In genomic region chr19:46731584-46731983, GRCh38 we compare ENCODE assay signal across 5 cellular contexts. TPM values are rescaled to one million over a fixed set of nuclear protein-coding genes. Genes with fewer than 3 reads are reported as not detected.
A peak's percentile ranks its signal among the peaks of the same experiment; 100 is the strongest.
DNase-seq lines count a peak whose midpoint lies in the region; ATAC-seq lines count a peak whose summit lies in the region.
"Had no signal": no experiment of that assay in that cellular context is flagged by ENCODE, and none has a peak within 500 bp of the region (broad histone marks: within the 10 kb centered on the region; RNA-seq: fewer than 3 reads in every experiment).

No MANE protein-coding gene starts in this region.

- H3K27me3 Mint-ChIP-seq in activated naive CD4-positive, alpha-beta T cell treated with anti-CD3 and anti-CD28 coated beads for 36 hours (ENCODE audit: low read depth) = no peaks in the 10 kb centered on the region
- no peaks in the 10 kb centered on the region for H3K27me3 Mint-ChIP-seq in stimulated activated memory B cell treated with anti-CD40 and anti-IgM and Interleukin-4, amounts not matched to agents 10 μg/mL and 1 μg/mL and 100 μg/mL, for 72 hours

- DNase-seq in activated naive CD4-positive, alpha-beta T cell treated with anti-CD3 and anti-CD28 coated beads for 36 hours = no peak
- no peak for DNase-seq in activated naive CD4-positive, alpha-beta T cell (lab: John Stamatoyannopoulos, UW)
- DNase-seq in C1 segment of cervical spinal cord (lab: John Stamatoyannopoulos, UW) = no peak
- DNase-seq: activated CD4-positive, CD25-positive, alpha-beta regulatory T cell treated with anti-CD3 and anti-CD28 coated beads, Interleukin-2, amount 50 U/mL, for 72 hours had no signal

- CTCF ChIA-PET in activated naive CD4-positive, alpha-beta T cell treated with anti-CD3 and anti-CD28 coated beads for 36 hours (lab: Charles Lee) = interaction anchor here (0.5 to 6.0 kb wide), 4 partner anchors 23 to 963 kb away, joined by 3 to 81 read pairs (median 4); partner anchors contain the start of gene SIX5

- H3K36me3 Mint-ChIP-seq in activated naive CD4-positive, alpha-beta T cell treated with anti-CD3 and anti-CD28 coated beads for 36 hours (ENCODE audit: low read depth) = peaks cover 31% of the 10 kb centered on the region
- peaks cover 64% of the 10 kb centered on the region for H3K36me3 Mint-ChIP-seq in stimulated activated memory B cell treated with anti-CD40 and anti-IgM and Interleukin-4, amounts not matched to agents 10 μg/mL and 1 μg/mL and 100 μg/mL, for 72 hours

- no peaks in the 10 kb centered on the region for H3K9me3 Mint-ChIP-seq in activated naive CD4-positive, alpha-beta T cell treated with anti-CD3 and anti-CD28 coated beads for 36 hours
- no peaks in the 10 kb centered on the region for H3K9me3 Mint-ChIP-seq in stimulated activated memory B cell treated with anti-CD40 and anti-IgM and Interleukin-4, amounts not matched to agents 10 μg/mL and 1 μg/mL and 100 μg/mL, for 72 hours

- H3K4me3 Mint-ChIP-seq in activated naive CD4-positive, alpha-beta T cell treated with anti-CD3 and anti-CD28 coated beads for 36 hours = no peak overlapping the region
- no peak overlapping the region for H3K4me3 Mint-ChIP-seq in stimulated activated memory B cell treated with anti-CD40 and anti-IgM and Interleukin-4, amounts not matched to agents 10 μg/mL and 1 μg/mL and 100 μg/mL, for 72 hours

- intact Hi-C loops in activated naive CD4-positive, alpha-beta T cell treated with anti-CD3 and anti-CD28 coated beads for 36 hours (cut with micrococcal nuclease) = no loop called here

- peaks cover 14% of the 10 kb centered on the region for H3K4me1 Mint-ChIP-seq in activated naive CD4-positive, alpha-beta T cell treated with anti-CD3 and anti-CD28 coated beads for 36 hours (ENCODE audit: low read depth)
- peaks cover 39% of the 10 kb centered on the region for H3K4me1 Mint-ChIP-seq in stimulated activated memory B cell treated with anti-CD40 and anti-IgM and Interleukin-4, amounts not matched to agents 10 μg/mL and 1 μg/mL and 100 μg/mL, for 72 hours

- no peak for ATAC-seq in stimulated activated memory B cell treated with anti-CD40 and anti-IgM and Interleukin-4, amounts not matched to agents 10 μg/mL and 1 μg/mL and 100 μg/mL, for 72 hours

- H3K27ac Mint-ChIP-seq in activated naive CD4-positive, alpha-beta T cell treated with anti-CD3 and anti-CD28 coated beads for 36 hours = peak overlapping the region; percentile 28
- H3K27ac Mint-ChIP-seq in stimulated activated memory B cell treated with anti-CD40 and anti-IgM and Interleukin-4, amounts not matched to agents 10 μg/mL and 1 μg/mL and 100 μg/mL, for 72 hours = peak overlapping the region; percentile 46

RNA-seq across cellular contexts. Expression of gene FKRP, which starts 14.3 kb away (rescaled TPM):
- total RNA-seq in activated naive CD4-positive, alpha-beta T cell treated with anti-CD3 and anti-CD28 coated beads for 36 hours = 1 to 10 TPM; 8.8 to 9.0 TPM

RNA-seq across cellular contexts. Expression of gene STRN4, which starts 14.7 kb away (rescaled TPM):
- 10 to 100 TPM; 59.2 to 63.2 TPM for total RNA-seq in activated naive CD4-positive, alpha-beta T cell treated with anti-CD3 and anti-CD28 coated beads for 36 hours

RNA-seq across cellular contexts. Expression of gene PRKD2, which starts 14.7 kb away (rescaled TPM):
- 10 to 100 TPM; 62.2 to 62.3 TPM for total RNA-seq in activated naive CD4-positive, alpha-beta T cell treated with anti-CD3 and anti-CD28 coated beads for 36 hours

RNA-seq across cellular contexts. Expression of gene SLC1A5, which starts 56.8 kb away (rescaled TPM):
- 100 to 1,000 TPM; 139 TPM for total RNA-seq in activated naive CD4-positive, alpha-beta T cell treated with anti-CD3 and anti-CD28 coated beads for 36 hours
